20 cellular contexts compared by ENCODE assay signal in the genomic region with DNA sequence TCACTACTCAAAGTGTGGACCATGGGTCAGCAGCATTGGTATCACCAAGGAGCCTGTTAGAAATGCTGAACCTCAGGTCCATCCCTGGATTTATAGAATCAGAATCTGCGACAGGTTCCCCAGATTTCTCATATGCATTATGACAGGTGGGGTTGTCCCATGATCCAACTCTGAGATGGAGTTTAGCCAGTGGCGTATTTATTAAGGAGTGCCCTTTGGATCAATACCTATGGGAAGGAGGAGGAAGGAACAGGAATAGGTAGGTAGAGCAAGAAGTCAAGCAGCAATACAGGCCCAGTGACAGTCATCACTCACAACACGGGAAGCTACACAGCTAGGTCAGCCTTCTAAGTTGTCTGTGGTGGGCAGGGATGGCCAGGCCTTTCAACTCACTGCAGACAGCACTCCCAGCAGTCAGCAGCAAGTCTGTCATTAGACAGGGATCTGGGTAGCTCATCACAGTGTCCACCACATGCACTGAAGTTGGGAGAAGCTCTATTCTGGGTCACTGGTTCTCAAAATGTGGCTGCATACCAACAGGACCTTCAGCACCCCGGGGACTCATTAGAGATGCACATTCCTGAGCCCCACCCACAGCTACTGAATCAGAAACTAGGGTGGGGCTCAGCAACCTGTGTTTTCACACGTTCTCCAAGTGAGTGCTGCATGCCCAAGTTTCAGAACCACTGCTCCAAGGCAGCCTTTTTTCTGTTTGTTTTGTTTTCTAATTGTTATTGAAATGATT.
DNase-seq lines count a peak whose midpoint lies in the region; ATAC-seq and TF ChIP-seq lines count a peak whose summit lies in the region.
"Had no signal": no experiment of that assay in that cellular context is flagged by ENCODE, and none has a peak within 500 bp of the region (broad histone marks: within the 10 kb centered on the region; RNA-seq: fewer than 3 reads in every experiment).

No MANE protein-coding gene starts in this region.

- no peak overlapping the region for H3K4me3 Mint-ChIP-seq in naive thymus-derived CD4-positive, alpha-beta T cell
- H3K4me3 Mint-ChIP-seq: naive thymus-derived CD8-positive, alpha-beta T cell had no signal

- intact Hi-C loops in dorsolateral prefrontal cortex (cut with DNase I), result no loop called here
- intact Hi-C loops in naive thymus-derived CD4-positive, alpha-beta T cell (cut with micrococcal nuclease), result no loop called here

- peaks cover 32% of the 10 kb centered on the region for H3K4me1 ChIP-seq in neuron (ENCODE audit: insufficient read depth, low read length)
- H3K4me1 ChIP-seq in naive thymus-derived CD4-positive, alpha-beta T cell (ENCODE audit: control insufficient read depth in 2 of 2, insufficient read depth in 2 of 2, low read length in 2 of 2), result no peaks in the 10 kb centered on the region
- H3K4me1 ChIP-seq: parathyroid adenoma had no signal

- DNase-seq in AG10803 (ENCODE audit: low read depth) (peak; percentile 5), M059J (ENCODE audit: low read depth) (peak; percentile 29), epithelial cell of prostate (ENCODE audit: low read depth, low spot score) (peak; percentile 85), dorsolateral prefrontal cortex (no peak), RPMI8226 (no peak), DMS79 (lab: John Stamatoyannopoulos, UW) (no peak)
- DNase-seq in naive thymus-derived CD4-positive, alpha-beta T cell, result no peak
- DNase-seq: activated CD4-positive, alpha-beta T cell treated with anti-CD3 and anti-CD28 coated beads, Interleukin-2, amount 50 U/mL, for 48 hours; amniotic stem cell; effector memory CD4-positive, alpha-beta T cell; KG1; naive thymus-derived CD8-positive, alpha-beta T cell; NCI-H1092; NCI-H524; stimulated activated CD4-positive, alpha-beta T cell treated with anti-CD3 and anti-CD28 coated beads, Interleukin-4, amount 100 ng/mL, for 1 hour; WERI-Rb-1 had no signal

- POLR2A ChIA-PET in naive thymus-derived CD4-positive, alpha-beta T cell (lab: Charles Lee), result no interaction called here

- H3K4me1 Mint-ChIP-seq in naive thymus-derived CD4-positive, alpha-beta T cell, result peaks cover 0 to 5% (median 0%) of the 10 kb centered on the region in 7 donors

- CTCF ChIA-PET in naive thymus-derived CD4-positive, alpha-beta T cell (lab: Charles Lee), result no interaction called here

- H3K9me3 Mint-ChIP-seq in naive thymus-derived CD4-positive, alpha-beta T cell, result peaks cover 1 to 20% (median 9%) of the 10 kb centered on the region in 11 donors

- no peak overlapping the region for H3K4me3 ChIP-seq in AG10803 (ENCODE audit: low read length)
- peak overlapping the region; percentile 99 for H3K4me3 ChIP-seq in neuron (ENCODE audit: low read length)
- H3K4me3 ChIP-seq in dorsolateral prefrontal cortex, result no peak overlapping the region
- no peak overlapping the region for H3K4me3 ChIP-seq in naive thymus-derived CD4-positive, alpha-beta T cell (ENCODE audit: low read length)
- H3K4me3 ChIP-seq: lung had no signal

- no peaks in the 10 kb centered on the region for H3K27me3 ChIP-seq in neuron (ENCODE audit: insufficient read depth, low read length)
- no peaks in the 10 kb centered on the region for H3K27me3 ChIP-seq in dorsolateral prefrontal cortex
- peaks cover 3% of the 10 kb centered on the region in 2 donors for H3K27me3 ChIP-seq in naive thymus-derived CD4-positive, alpha-beta T cell (ENCODE audit: control insufficient read depth in 2 of 2, insufficient read depth in 2 of 2, low read length in 2 of 2)

- H3K36me3 Mint-ChIP-seq in naive thymus-derived CD4-positive, alpha-beta T cell, result peaks cover 0 to 7% (median 0%) of the 10 kb centered on the region in 5 donors

- peak overlapping the region; percentile 76 for H3K27ac ChIP-seq in epithelial cell of prostate
- H3K27ac ChIP-seq in dorsolateral prefrontal cortex, result no peak overlapping the region
- no peak overlapping the region for H3K27ac ChIP-seq in naive thymus-derived CD4-positive, alpha-beta T cell (ENCODE audit: low read depth, low read length)
- H3K27ac ChIP-seq: C4-2B, parathyroid adenoma, WERI-Rb-1 had no signal

- no peak for ATAC-seq in naive thymus-derived CD4-positive, alpha-beta T cell
- ATAC-seq: naive thymus-derived CD8-positive, alpha-beta T cell had no signal

- H3K27ac Mint-ChIP-seq in naive thymus-derived CD4-positive, alpha-beta T cell, result no peak overlapping the region
- H3K27ac Mint-ChIP-seq: naive thymus-derived CD8-positive, alpha-beta T cell had no signal

- peaks cover 20 to 44% (median 35%) of the 10 kb centered on the region in 5 donors for H3K27me3 Mint-ChIP-seq in naive thymus-derived CD4-positive, alpha-beta T cell

- TF ChIP-seq CTCF in AG10803 (conservative IDR thresholded peaks at IDR 0.05; ENCODE audit: low read length), result no peak
- no peak for TF ChIP-seq CTCF in dorsolateral prefrontal cortex (IDR thresholded peaks at IDR 0.05 in 54 of 56, conservative IDR thresholded peaks at IDR 0.05 in 2 of 56; ENCODE audit: low read depth in 1 of 56, partially characterized antibody in 56 of 56)

- H3K9me3 ChIP-seq in neuron (ENCODE audit: low read length), result peaks cover 21% of the 10 kb centered on the region
- H3K9me3 ChIP-seq in naive thymus-derived CD4-positive, alpha-beta T cell (ENCODE audit: control insufficient read depth in 2 of 3, low read length in 3 of 3), result peaks cover 0 to 7% (median 0%) of the 10 kb centered on the region in 3 experiments

- H3K36me3 ChIP-seq in neuron (ENCODE audit: insufficient read depth, low read length), result peaks cover 41% of the 10 kb centered on the region
- H3K36me3 ChIP-seq in naive thymus-derived CD4-positive, alpha-beta T cell (ENCODE audit: control insufficient read depth in 2 of 3, insufficient read depth in 3 of 3, low read length in 3 of 3), result no peaks in the 10 kb centered on the region
- H3K36me3 ChIP-seq: WERI-Rb-1 had no signal

- H2AFZ ChIP-seq in neuron (ENCODE audit: low read depth, low read length), result no peak overlapping the region
- H2AFZ ChIP-seq: parathyroid adenoma had no signal

Comparison
In these comparisons a context has a peak if more than half of its experiments do, and no peak if none do; other contexts are left out.
1. DNase-seq: peak in AG10803 (single experiment), M059J (single experiment) and epithelial cell of prostate (single experiment); none in dorsolateral prefrontal cortex (0 of 10), RPMI8226 (single experiment), DMS79 (single experiment) and naive thymus-derived CD4-positive, alpha-beta T cell (0 of 9).